ENCODE assay signal across 16 cellular contexts in genomic region chr15:85463976-85464375, GRCh38.
A peak's percentile ranks its signal among the peaks of the same experiment; 100 is the strongest.
DNase-seq lines count a peak whose midpoint lies in the region; ATAC-seq and TF ChIP-seq lines count a peak whose summit lies in the region.
"Had no signal": no experiment of that assay in that cellular context is flagged by ENCODE, and none has a peak within 500 bp of the region (broad histone marks: within the 10 kb centered on the region; RNA-seq: fewer than 3 reads in every experiment).

No MANE protein-coding gene starts in this region.

- H3K36me3 Mint-ChIP-seq in Calu3 (ENCODE audit: insufficient read depth, unreplicated experiment) = no peaks in the 10 kb centered on the region
- peaks cover 23% of the 10 kb centered on the region for H3K36me3 Mint-ChIP-seq in neural progenitor cell

- no peak for DNase-seq in Calu3
- no peak for DNase-seq in Panc1 (ENCODE audit: low read depth, low spot score)
- no peak for DNase-seq in neural progenitor cell (ENCODE audit: low spot score)
- no peak for DNase-seq in germinal center (ENCODE audit: low spot score)
- DNase-seq in ascending aorta (ENCODE audit: low spot score in 2 of 2) = no peak
- no peak for DNase-seq in AML-193 (lab: John Stamatoyannopoulos, UW)
- DNase-seq: activated CD4-positive, CD25-positive, alpha-beta regulatory T cell treated with anti-CD3 and anti-CD28 coated beads, Interleukin-2, amount 50 U/mL, for 72 hours; activated T-cell treated with anti-CD3 and anti-CD28 coated beads, Interleukin-2, amount 50 U/mL, for 4 hours; amygdala; kidney glomerular epithelial cell; MM.1S; NCI-H82; trophoblast cell had no signal

- BruUV-seq in Calu3 (replicated peaks; lab: Mats Ljungman, UMichigan) (no TSS peak), Panc1 (replicated peaks; lab: Mats Ljungman, UMichigan) (no TSS peak)

- TF ChIP-seq EP300 in gastroesophageal sphincter (IDR thresholded peaks at IDR 0.05) = no peak

- H2AFZ ChIP-seq in neural progenitor cell (replicated peaks) = no peak overlapping the region

- H3K27ac ChIP-seq in Panc1 (ENCODE audit: low read length) (no peak overlapping the region; the same call in 1 of the 2 replicates), gastroesophageal sphincter (peak overlapping the region; percentile 23 to 60 (median 38)), neural progenitor cell (peak overlapping the region; percentile 84), ascending aorta (no peak overlapping the region)
- H3K27ac ChIP-seq: RWPE1 had no signal

- H3K4me3 ChIP-seq in Panc1 (ENCODE audit: low read depth in 2 of 2, low read length in 2 of 2) (no peak overlapping the region), gastroesophageal sphincter (no peak overlapping the region), neural progenitor cell (peak overlapping the region; percentile 15), ascending aorta (no peak overlapping the region)

- H3K4me3 Mint-ChIP-seq in Calu3 (ENCODE audit: low read depth, unreplicated experiment) = no peak overlapping the region
- peak overlapping the region; percentile 64 for H3K4me3 Mint-ChIP-seq in neural progenitor cell
- H3K4me3 Mint-ChIP-seq: activated T-cell treated with anti-CD3 and anti-CD28 coated beads, Interleukin-2, amount 50 U/mL, for 4 hours had no signal

- peaks cover 28% of the 10 kb centered on the region for H3F3A ChIP-seq in neural progenitor cell (ENCODE audit: low read depth)

- 0 out of 2 replicates have a peak, but pooled peaks have one; percentile 36 for ATAC-seq in Panc1
- ATAC-seq in gastroesophageal sphincter = no peak
- no peak for ATAC-seq in HG02642 (IDR thresholded peaks at IDR 0.05; ENCODE audit: poor library complexity, unreplicated experiment)
- ATAC-seq: activated T-cell treated with anti-CD3 and anti-CD28 coated beads, Interleukin-2, amount 50 U/mL, for 4 hours had no signal

- H3K9me3 ChIP-seq in Panc1 (ENCODE audit: control insufficient read depth, insufficient read depth, low read depth, low read length) = no peaks in the 10 kb centered on the region
- no peaks in the 10 kb centered on the region for H3K9me3 ChIP-seq in gastroesophageal sphincter
- no peaks in the 10 kb centered on the region for H3K9me3 ChIP-seq in neural progenitor cell (ENCODE audit: low read depth)
- H3K9me3 ChIP-seq in ascending aorta = no peaks in the 10 kb centered on the region

- H3K9me3 Mint-ChIP-seq in Calu3 (ENCODE audit: low read depth, unreplicated experiment) (no peaks in the 10 kb centered on the region), neural progenitor cell (peaks cover 24% of the 10 kb centered on the region)

- in situ Hi-C loops in Panc1 (cut with HindIII; ENCODE audit: low pct_unique_long_range_greater_than_20kb, low sequenced_read_pairs) = no loop called here

- CTCF ChIA-PET in Calu3 (lab: Charles Lee) = no interaction called here
- CTCF ChIA-PET in Panc1 (lab: Charles Lee) = no interaction called here

- H3K9ac ChIP-seq in neural progenitor cell = no peak overlapping the region

- peaks cover 35% of the 10 kb centered on the region for H4K20me1 ChIP-seq in neural progenitor cell (ENCODE audit: low read depth)

- H3K27me3 Mint-ChIP-seq in Calu3 (ENCODE audit: unreplicated experiment) (no peaks in the 10 kb centered on the region), neural progenitor cell (ENCODE audit: insufficient read depth, low read depth) (no peaks in the 10 kb centered on the region)

- H3K27me3 ChIP-seq in Panc1 (ENCODE audit: control insufficient read depth, insufficient read depth, low read length) = no peaks in the 10 kb centered on the region
- H3K27me3 ChIP-seq in gastroesophageal sphincter = no peaks in the 10 kb centered on the region
- no peaks in the 10 kb centered on the region for H3K27me3 ChIP-seq in neural progenitor cell
- no peaks in the 10 kb centered on the region for H3K27me3 ChIP-seq in ascending aorta

- H3K36me3 ChIP-seq in Panc1 (ENCODE audit: control insufficient read depth, insufficient read depth, low read length) = no peaks in the 10 kb centered on the region; the same call in 1 of the 2 replicates
- H3K36me3 ChIP-seq in gastroesophageal sphincter = no peaks in the 10 kb centered on the region
- peaks cover 3% of the 10 kb centered on the region for H3K36me3 ChIP-seq in neural progenitor cell
- no peaks in the 10 kb centered on the region for H3K36me3 ChIP-seq in ascending aorta

- H3K79me2 ChIP-seq in neural progenitor cell (ENCODE audit: low read depth) = peaks cover 75% of the 10 kb centered on the region

- intact Hi-C loops in Calu3 (cut with micrococcal nuclease; ENCODE audit: unreplicated experiment) = no loop called here
- intact Hi-C loops in Panc1 (cut with micrococcal nuclease; ENCODE audit: unreplicated experiment) = no loop called here
- intact Hi-C loops in ascending aorta (cut with DNase I) = no loop called here

- H3K4me1 Mint-ChIP-seq in Calu3 (ENCODE audit: low read depth, unreplicated experiment) (peaks cover 37% of the 10 kb centered on the region), neural progenitor cell (peaks cover 45% of the 10 kb centered on the region)

- 26 to 51% methylated on average over 6 of the region's 6 CpGs for WGBS in gastroesophageal sphincter (ENCODE audit: low coverage in 1 of 2), 2 donors

- H3K4me1 ChIP-seq in Panc1 (ENCODE audit: control insufficient read depth, insufficient read depth, low read length) = peaks cover 23% of the 10 kb centered on the region
- peaks cover 0 to 60% (median 5%) of the 10 kb centered on the region in 3 donors for H3K4me1 ChIP-seq in gastroesophageal sphincter
- H3K4me1 ChIP-seq in neural progenitor cell = peaks cover 26% of the 10 kb centered on the region
- peaks cover 3% of the 10 kb centered on the region in 2 donors for H3K4me1 ChIP-seq in ascending aorta

- TF ChIP-seq CTCF in Calu3 (IDR thresholded peaks at IDR 0.05; ENCODE audit: unreplicated experiment) (no peak), Panc1 (IDR thresholded peaks at IDR 0.05) (no peak), gastroesophageal sphincter (IDR thresholded peaks at IDR 0.05) (no peak), neural progenitor cell (IDR thresholded peaks at IDR 0.05) (no peak), ascending aorta (IDR thresholded peaks at IDR 0.05) (no peak)

- H3K4me2 ChIP-seq in neural progenitor cell = peak overlapping the region; percentile 67

- H3K27ac Mint-ChIP-seq in Calu3 (ENCODE audit: unreplicated experiment) = peak overlapping the region; percentile 5
- H3K27ac Mint-ChIP-seq in neural progenitor cell = peak overlapping the region; percentile 97

- no peak for TF ChIP-seq POLR2A in gastroesophageal sphincter (IDR thresholded peaks at IDR 0.05)

- POLR2A ChIA-PET in Panc1 (lab: Charles Lee) = interaction anchor here (0.6 kb wide), 1 partner anchor 175 kb away, joined by 3 read pairs; no protein-coding TSS in a partner anchor

Comparison
In these comparisons a context has a peak if more than half of its experiments do, and no peak if none do; other contexts are left out.
1. H3K27ac ChIP-seq: peak in gastroesophageal sphincter (4 of 4) and neural progenitor cell (single experiment); none in Panc1 (single experiment) and ascending aorta (0 of 2).